Comparison of ENCODE assay signal across 8 cellular contexts in the genomic region with DNA sequence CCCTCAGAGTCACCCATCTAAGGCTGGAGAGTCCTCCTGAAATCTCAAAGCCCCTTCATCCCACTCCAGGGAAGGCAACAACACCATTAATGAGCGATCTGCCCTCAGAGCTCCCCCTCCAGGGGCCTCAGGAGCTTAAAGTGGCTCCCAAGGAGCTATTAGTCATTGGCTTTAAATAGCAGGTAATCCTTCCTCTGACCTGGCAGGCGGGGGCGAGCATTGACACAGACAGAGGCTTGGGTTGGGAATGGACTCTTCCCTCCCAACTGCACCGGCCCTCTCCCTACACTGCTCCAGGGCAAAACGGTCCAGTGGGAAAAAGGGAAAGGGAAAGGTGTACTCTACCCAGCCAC. TPM values are rescaled to one million over a fixed set of nuclear protein-coding genes. Genes with fewer than 3 reads are reported as not detected.
DNase-seq lines count a peak whose midpoint lies in the region; ATAC-seq and TF ChIP-seq lines count a peak whose summit lies in the region.
"Had no signal": no experiment of that assay in that cellular context is flagged by ENCODE, and none has a peak within 500 bp of the region (broad histone marks: within the 10 kb centered on the region; RNA-seq: fewer than 3 reads in every experiment).

No MANE protein-coding gene starts in this region.

- WGBS in right cardiac atrium = 65% methylated on average over 5 of the region's 5 CpGs
- 65 to 81% (median 76%) methylated on average over 5 of the region's 5 CpGs for WGBS in stomach, 5 donors

- ATAC-seq in right cardiac atrium (peak; percentile 7 to 20), GM19452 (IDR thresholded peaks at IDR 0.05; ENCODE audit: unreplicated experiment) (no peak), GM21723 (IDR thresholded peaks at IDR 0.05; ENCODE audit: unreplicated experiment) (no peak)

- intact Hi-C loops in right cardiac atrium (cut with DNase I) = loop anchor here in 1 of 4 donors (5.0 kb wide), 1 partner anchor 106 kb away; no protein-coding TSS in a partner anchor
- intact Hi-C loops in stomach (cut with DNase I; ENCODE audit: low total_unique reads) = no loop called here

- H3K4me3 ChIP-seq in WI38 (ENCODE audit: low read depth, low read length) (peak overlapping the region; percentile 90), right cardiac atrium (ENCODE audit: low read length) (peak overlapping the region; percentile 52), stomach (peak overlapping the region; percentile 54 to 87 (median 76))

- H3K9me3 ChIP-seq in right cardiac atrium (ENCODE audit: control insufficient read depth, low read length) (no peaks in the 10 kb centered on the region), stomach (no peaks in the 10 kb centered on the region)

- TF ChIP-seq CTCF in WI38 (IDR thresholded peaks at IDR 0.05; ENCODE audit: low read depth, low read length) = no peak
- no peak for TF ChIP-seq CTCF in stomach (IDR thresholded peaks at IDR 0.05)

- H3K27ac ChIP-seq in right cardiac atrium (ENCODE audit: low read length) (peak overlapping the region; percentile 39), stomach (peak overlapping the region in 4 of 5 donors; percentile 78 to 85 (median 83))
- H3K27ac ChIP-seq: KMS-11 had no signal

- TF ChIP-seq POLR2A in stomach (IDR thresholded peaks at IDR 0.05) = no peak

- no peak for TF ChIP-seq EP300 in stomach (IDR thresholded peaks at IDR 0.05)

- peaks cover 3 to 32% (median 18%) of the 10 kb centered on the region in 4 donors for H3K36me3 ChIP-seq in stomach

- H3K27me3 ChIP-seq in right cardiac atrium (ENCODE audit: control insufficient read depth, insufficient read depth) (no peaks in the 10 kb centered on the region), stomach (peaks cover 0 to 5% (median 0%) of the 10 kb centered on the region in 3 donors)

- peak; percentile 39 for DNase-seq in HCEC 1CT
- DNase-seq in right cardiac atrium = peak in 1 of 3 donors; percentile 67
- no peak for DNase-seq in stomach
- DNase-seq in DMS153 treated with DMSO at 0.1 percent for 48 hours (lab: John Stamatoyannopoulos, UW; ENCODE audit: unreplicated experiment) = no peak

- H3K4me1 ChIP-seq in right cardiac atrium (ENCODE audit: control insufficient read depth, insufficient read depth, low read length) (peaks cover 17% of the 10 kb centered on the region), stomach (peaks cover 12 to 54% (median 32%) of the 10 kb centered on the region in 4 donors)

RNA-seq across cellular contexts. Expression of a gene that starts 1.4 kb away (rescaled TPM):
- total RNA-seq in right cardiac atrium (100 to 1,000 TPM; 200 to 347 (median 278) TPM), stomach (100 to 1,000 TPM in 3 of 5 donors, 10 to 100 TPM in 2; 64.3 to 380 (median 109) TPM)
- polyA plus RNA-seq in right cardiac atrium (289 TPM), stomach (10 to 100 TPM; 39.3 to 62.2 (median 46.8) TPM)

RNA-seq across cellular contexts. Expression of a gene that starts 16.4 kb away (rescaled TPM):
- 1 to 10 TPM; 1.6 to 2.8 (median 2.3) TPM for total RNA-seq in right cardiac atrium
- polyA plus RNA-seq in right cardiac atrium = 2.0 TPM
- total RNA-seq in stomach = 10 to 100 TPM in 1 of 5 donors, 1 to 10 TPM in 3, not detected in 1; 2.9 to 33.9 (median 7.4) TPM
- 1 to 10 TPM in 1 of 3 donors, under 1 TPM in 2; 0.61 to 6.4 (median 1.00) TPM for polyA plus RNA-seq in stomach

Comparison
In these comparisons a context has a peak if more than half of its experiments do, and no peak if none do; other contexts are left out.
1. ATAC-seq: peak in right cardiac atrium (2 of 2); none in GM19452 (single experiment) and GM21723 (single experiment).
2. Peak in every context shown above with its lines, with median percentiles within 50 percentile points of each other: H3K4me3 ChIP-seq.